In genomic region chr19:3444695-3445234, GRCh38 we compare ENCODE assay signal across 21 cellular contexts. TPM values are rescaled to one million over a fixed set of nuclear protein-coding genes. Genes with fewer than 3 reads are reported as not detected.
DNase-seq lines count a peak whose midpoint lies in the region; ATAC-seq, FAIRE-seq and TF ChIP-seq lines count a peak whose summit lies in the region.
"Had no signal": no experiment of that assay in that cellular context is flagged by ENCODE, and none has a peak within 500 bp of the region (broad histone marks: within the 10 kb centered on the region; RNA-seq: fewer than 3 reads in every experiment).

No MANE protein-coding gene starts in this region.

- H3K9me3 Mint-ChIP-seq in immature natural killer cell = no peaks in the 10 kb centered on the region
- H3K9me3 Mint-ChIP-seq: activated naive CD8-positive, alpha-beta T cell treated with anti-CD3 and anti-CD28 coated beads for 36 hours; activated T-helper 17 cell treated with anti-CD3 and anti-CD28 coated beads, Interleukin-2, amount 50 U/mL, for 72 hours; memory B cell had no signal

- peaks cover 31% of the 10 kb centered on the region for H3K79me2 ChIP-seq in K562 (ENCODE audit: control insufficient read depth, insufficient read depth, low read length)

- ATAC-seq in heart left ventricle = peak in 1 of 4 donors; percentile 1
- ATAC-seq in left ventricle myocardium superior = no peak
- ATAC-seq in K562 = no peak
- ATAC-seq: activated T-helper 17 cell treated with anti-CD3 and anti-CD28 coated beads, Interleukin-2, amount 50 U/mL, for 72 hours had no signal

- no peak overlapping the region for H2AFZ ChIP-seq in K562 (ENCODE audit: low read depth, low read length)

- H3K4me1 Mint-ChIP-seq in immature natural killer cell = peaks cover 13 to 15% of the 10 kb centered on the region in 2 donors
- H3K4me1 Mint-ChIP-seq: activated naive CD8-positive, alpha-beta T cell treated with anti-CD3 and anti-CD28 coated beads for 36 hours; activated T-helper 17 cell treated with anti-CD3 and anti-CD28 coated beads, Interleukin-2, amount 50 U/mL, for 72 hours; memory B cell had no signal

- WGBS in heart left ventricle, 4 donors = 52 to 63% (median 57%) methylated on average over 19 to 24 of the region's 24 CpGs
- 89% methylated on average over 23 of the region's 24 CpGs for WGBS in K562 (ENCODE audit: insufficient coverage, low coverage, missing lambda C conversion rate)
- 78 to 91% methylated on average over 24 of the region's 24 CpGs for WGBS in sigmoid colon, 2 donors

- TF ChIP-seq CTCF in heart left ventricle (IDR thresholded peaks at IDR 0.05) = no peak
- no peak for TF ChIP-seq CTCF in K562 (IDR thresholded peaks at IDR 0.05 in 2 of 3, conservative IDR thresholded peaks at IDR 0.05 in 1 of 3; ENCODE audit: insufficient read depth in 2 of 3, low read depth in 1 of 3, low read length in 3 of 3)
- no peak for TF ChIP-seq CTCF in sigmoid colon (IDR thresholded peaks at IDR 0.05)

- FAIRE-seq in K562 (lab: Jason Lieb, UNC) = no peak
- FAIRE-seq: keratinocyte had no signal

- peak overlapping the region in 7 of 12 donors; percentile 14 to 78 (median 47) for H3K27ac ChIP-seq in heart left ventricle
- H3K27ac ChIP-seq in K562 (ENCODE audit: extremely low read depth, low read depth, low read length) = no peak overlapping the region
- peak overlapping the region in 3 of 4 donors; percentile 56 to 92 (median 68) for H3K27ac ChIP-seq in sigmoid colon
- H3K27ac ChIP-seq: 22Rv1, neutrophil had no signal

- POLR2A ChIA-PET in K562 (lab: Yijun Ruan, JAX) = no interaction called here

- BruUV-seq in K562 (replicated peaks; lab: Mats Ljungman, UMichigan) = no TSS peak

- no peaks in the 10 kb centered on the region for H3K36me3 Mint-ChIP-seq in immature natural killer cell

- H3K27me3 ChIP-seq in heart left ventricle (no peaks in the 10 kb centered on the region), K562 (ENCODE audit: control insufficient read depth in 2 of 2, insufficient read depth in 2 of 2, low read length in 2 of 2) (no peaks in the 10 kb centered on the region), sigmoid colon (no peaks in the 10 kb centered on the region)
- H3K27me3 ChIP-seq: MG63, neutrophil had no signal

- CTCF ChIA-PET in K562 (lab: Yijun Ruan, JAX; ENCODE audit: low intra/inter-chr PET ratio) = no interaction called here

- H3K4me1 ChIP-seq in heart left ventricle = peaks cover 9 to 47% (median 32%) of the 10 kb centered on the region in 12 donors
- H3K4me1 ChIP-seq in K562 (replicated peaks in 1 of 2; ENCODE audit: control insufficient read depth in 2 of 2, insufficient read depth in 2 of 2, low read length in 2 of 2) = peaks cover 0 to 28% of the 10 kb centered on the region in 2 experiments; a peak in 2 of 5 replicates
- H3K4me1 ChIP-seq in sigmoid colon = peaks cover 0 to 57% (median 46%) of the 10 kb centered on the region in 4 donors
- H3K4me1 ChIP-seq: HAP-1 had no signal

- peak overlapping the region in 1 of 6 donors; percentile 82 for H3K27ac Mint-ChIP-seq in immature natural killer cell
- H3K27ac Mint-ChIP-seq: activated naive CD8-positive, alpha-beta T cell treated with anti-CD3 and anti-CD28 coated beads for 36 hours; activated T-helper 17 cell treated with anti-CD3 and anti-CD28 coated beads, Interleukin-2, amount 50 U/mL, for 72 hours; memory B cell had no signal

- no peak for DNase-seq in heart left ventricle
- DNase-seq in left ventricle myocardium superior = no peak
- DNase-seq in K562 (ENCODE audit: extremely low read depth in 1 of 4, low spot score in 3 of 4) = no peak
- no peak for DNase-seq in immature natural killer cell
- no peak for DNase-seq in sigmoid colon
- no peak for DNase-seq in DMS53 treated with DMSO at 0.1 percent for 48 hours (lab: John Stamatoyannopoulos, UW; ENCODE audit: unreplicated experiment)
- DNase-seq in NK-92 treated with Interleukin-12 subunit alpha and Interleukin-12 subunit beta, amount 100 ng/mL, for 24 hours (lab: John Stamatoyannopoulos, UW) = no peak
- no peak for DNase-seq in NCI-H510A (lab: John Stamatoyannopoulos, UW)
- DNase-seq: activated CD4-positive, alpha-beta T cell treated with anti-CD3 and anti-CD28 coated beads for 48 hours; activated naive CD8-positive, alpha-beta T cell treated with anti-CD3 and anti-CD28 coated beads for 36 hours; AML-193; MG63; NCI-H1436; NCI-H524 treated with DMSO at 0.1 percent for 48 hours had no signal

- intact Hi-C loops in heart left ventricle (cut with DNase I) = no loop called here
- intact Hi-C loops in left ventricle myocardium superior (cut with micrococcal nuclease) = no loop called here
- intact Hi-C loops in K562 (cut with micrococcal nuclease) = no loop called here
- intact Hi-C loops in sigmoid colon (cut with DNase I) = no loop called here

- in situ Hi-C loops in K562 (cut with MboI) = no loop called here

- H3K36me3 ChIP-seq in heart left ventricle (peaks cover 0 to 63% (median 42%) of the 10 kb centered on the region in 9 donors), K562 (ENCODE audit: control insufficient read depth, insufficient read depth, low read length) (peaks cover 87% of the 10 kb centered on the region; the same call in 2 of the 3 replicates), sigmoid colon (peaks cover 15 to 85% (median 43%) of the 10 kb centered on the region in 4 donors)

- H3K4me3 Mint-ChIP-seq in immature natural killer cell = peak overlapping the region in 3 of 5 donors; percentile 3 to 72 (median 49)
- H3K4me3 Mint-ChIP-seq: activated T-helper 17 cell treated with anti-CD3 and anti-CD28 coated beads, Interleukin-2, amount 50 U/mL, for 72 hours; memory B cell had no signal

- no peak overlapping the region for H3K4me2 ChIP-seq in K562 (ENCODE audit: insufficient read depth, low read length)

- no peak for TF ChIP-seq RAD21 in K562 (CRISPR knock-in tag; conservative IDR thresholded peaks at IDR 0.05 in 1 of 2, IDR thresholded peaks at IDR 0.05 in 1 of 2)

- TF ChIP-seq EP300 in K562 (IDR thresholded peaks at IDR 0.05; ENCODE audit: low read length) (no peak), sigmoid colon (IDR thresholded peaks at IDR 0.05) (no peak)

- H4K20me1 ChIP-seq in K562 (replicated peaks; ENCODE audit: control insufficient read depth, insufficient read depth, low read length) = peaks cover 5% of the 10 kb centered on the region

- H3K4me3 ChIP-seq in heart left ventricle (no peak overlapping the region), K562 (no peak overlapping the region), sigmoid colon (no peak overlapping the region)
- H3K4me3 ChIP-seq: HAP-1, MG63 had no signal

- H3K27me3 Mint-ChIP-seq in immature natural killer cell (ENCODE audit: low read depth in 3 of 3) = no peaks in the 10 kb centered on the region
- H3K27me3 Mint-ChIP-seq: activated naive CD8-positive, alpha-beta T cell treated with anti-CD3 and anti-CD28 coated beads for 36 hours; activated T-helper 17 cell treated with anti-CD3 and anti-CD28 coated beads, Interleukin-2, amount 50 U/mL, for 72 hours; memory B cell had no signal

- H3K9me3 ChIP-seq in heart left ventricle (no peaks in the 10 kb centered on the region), K562 (replicated peaks; ENCODE audit: control insufficient read depth, insufficient read depth, low read depth, low read length) (no peaks in the 10 kb centered on the region), sigmoid colon (no peaks in the 10 kb centered on the region)
- H3K9me3 ChIP-seq: HAP-1, MG63, neutrophil had no signal

- TF ChIP-seq POLR2A in heart left ventricle (IDR thresholded peaks at IDR 0.05) = no peak
- TF ChIP-seq POLR2A in K562 (conservative IDR thresholded peaks at IDR 0.05) = no peak
- no peak for TF ChIP-seq POLR2A in sigmoid colon (IDR thresholded peaks at IDR 0.05)

- no peaks in the 10 kb centered on the region for H3K9me1 ChIP-seq in K562 (ENCODE audit: control insufficient read depth, insufficient read depth, low read length)

- no peak overlapping the region for H3K9ac ChIP-seq in K562 (ENCODE audit: insufficient read depth in 1 of 2, low read depth in 2 of 2, low read length in 2 of 2)

RNA-seq across cellular contexts. Expression of gene SMIM24, which starts 35.6 kb away (rescaled TPM):
- total RNA-seq in heart left ventricle (not detected), left ventricle myocardium superior (not detected), K562 (2014; rRNA removed) (0.45 and 1.2 TPM in 2 replicates), K562 (2014; rRNA removed; fragmentation: Illumina TruSeq; extraction: Trizol) (0.73 and 1.1 TPM in 2 replicates), K562 (2015; rRNA removed; fragmentation: Illumina TruSeq; extraction: Trizol) (not detected in 2 replicates), K562 (2021) (1.1 and 1.4 TPM in 2 replicates), sigmoid colon (not detected)
- polyA plus RNA-seq in heart left ventricle (under 1 TPM in 1 of 2 donors, not detected in 1; 0.15 TPM), K562 (2011; rRNA removed) (12.3 and 12.9 TPM in 2 replicates), K562 (2014; fragmentation: Illumina TruSeq; extraction: Trizol) (2.9 and 3.0 TPM in 2 replicates), K562 (2014; fragmentation: Nextera tagmentation; extraction: Ambion mirVana) (1 to 10 TPM in 1 of 2 experiments, under 1 TPM in 1; 0.86 to 1.8 TPM), K562 (2014; rRNA removed) (0.77 and 1.6 TPM in 2 replicates), immature natural killer cell (1 to 10 TPM in 2 of 3 donors, not detected in 1; 1.5 to 2.1 TPM), sigmoid colon (10 to 100 TPM; 15.1 to 72.7 (median 30.3) TPM)
- 2.1 and 3.1 TPM in 2 replicates for total RNA-seq in K562 (2011; cell fraction: chromatin; rRNA removed; ENCODE audit: low replicate concordance)
- 3.2 and 3.8 TPM in 2 replicates for total RNA-seq in K562 (2011; cell fraction: nucleolus; rRNA removed)
- total RNA-seq in K562 (2011; cell fraction: nucleoplasm; rRNA removed) = 3.5 and 8.2 TPM in 2 replicates
- 9.2 and 18.1 TPM in 2 replicates for polyA plus RNA-seq in K562 (2011; cell fraction: cytosol; rRNA removed)
- 3.3 and 7.5 TPM in 2 replicates for polyA plus RNA-seq in K562 (2011; cell fraction: nucleus; rRNA removed)
- polyA plus RNA-seq in K562 (2012) = 2.3 and 5.3 TPM in 2 replicates
- polyA minus RNA-seq in K562 (2011; rRNA and poly(A)+ RNA removed) = 3.8 and 4.3 TPM in 2 replicates
- 2.2 and 5.2 TPM in 2 replicates for polyA minus RNA-seq in K562 (2011; cell fraction: cytosol; rRNA and poly(A)+ RNA removed)
- 1.7 TPM in 1 of 2 replicates, not detected in the other for polyA minus RNA-seq in K562 (2011; cell fraction: nucleus; rRNA and poly(A)+ RNA removed)
- total RNA-seq: urinary bladder had no signal
- polyA plus RNA-seq: keratinocyte, urinary bladder had no signal

RNA-seq across cellular contexts. Expression of gene SMIM44, which starts 38.5 kb away (rescaled TPM):
- total RNA-seq in heart left ventricle (not detected), left ventricle myocardium superior (not detected), K562 (2014; rRNA removed) (not detected in 2 replicates), K562 (2014; rRNA removed; fragmentation: Illumina TruSeq; extraction: Trizol) (not detected in 2 replicates), K562 (2015; rRNA removed; fragmentation: Illumina TruSeq; extraction: Trizol) (not detected in 2 replicates), K562 (2021) (not detected in 2 replicates), sigmoid colon (not detected)
- polyA plus RNA-seq in heart left ventricle (not detected), K562 (2011; rRNA removed) (not detected in 2 replicates), K562 (2014; fragmentation: Illumina TruSeq; extraction: Trizol) (not detected in 2 replicates), K562 (2014; fragmentation: Nextera tagmentation; extraction: Ambion mirVana) (not detected), K562 (2014; rRNA removed) (not detected in 2 replicates), immature natural killer cell (not detected), sigmoid colon (1 to 10 TPM in 1 of 3 donors, not detected in 2; 2.9 TPM)
- not detected in 2 replicates for total RNA-seq in K562 (2011; cell fraction: chromatin; rRNA removed; ENCODE audit: low replicate concordance)
- not detected in 2 replicates for total RNA-seq in K562 (2011; cell fraction: nucleolus; rRNA removed)
- not detected in 2 replicates for total RNA-seq in K562 (2011; cell fraction: nucleoplasm; rRNA removed)
- polyA plus RNA-seq in K562 (2011; cell fraction: cytosol; rRNA removed) = not detected in 2 replicates
- not detected in 2 replicates for polyA plus RNA-seq in K562 (2011; cell fraction: nucleus; rRNA removed)
- not detected in 2 replicates for polyA plus RNA-seq in K562 (2012)
- not detected in 2 replicates for polyA minus RNA-seq in K562 (2011; rRNA and poly(A)+ RNA removed)
- not detected in 2 replicates for polyA minus RNA-seq in K562 (2011; cell fraction: cytosol; rRNA and poly(A)+ RNA removed)
- polyA minus RNA-seq in K562 (2011; cell fraction: nucleus; rRNA and poly(A)+ RNA removed) = not detected in 2 replicates
- total RNA-seq: activated naive CD8-positive, alpha-beta T cell treated with anti-CD3 and anti-CD28 coated beads for 36 hours; activated T-helper 17 cell treated with anti-CD3 and anti-CD28 coated beads, Interleukin-2, amount 50 U/mL, for 72 hours; urinary bladder had no signal
- polyA plus RNA-seq: keratinocyte, urinary bladder had no signal

RNA-seq across cellular contexts. Expression of gene DOHH, which starts 55.7 kb away (rescaled TPM):
- total RNA-seq in heart left ventricle (10 to 100 TPM in 5 of 9 donors, 1 to 10 TPM in 4; 7.4 to 32.3 (median 10.1) TPM), left ventricle myocardium superior (11.0 TPM), K562 (2014; rRNA removed) (47.2 and 58.7 TPM in 2 replicates), K562 (2014; rRNA removed; fragmentation: Illumina TruSeq; extraction: Trizol) (1.1 and 1.8 TPM in 2 replicates), K562 (2015; rRNA removed; fragmentation: Illumina TruSeq; extraction: Trizol) (10.4 and 10.6 TPM in 2 replicates), K562 (2021) (21.4 and 31.0 TPM in 2 replicates), sigmoid colon (10 to 100 TPM; 11.7 to 18.1 (median 17.0) TPM)
- polyA plus RNA-seq in heart left ventricle (10 to 100 TPM; 17.9 to 34.3 TPM), K562 (2011; rRNA removed) (5.1 and 6.3 TPM in 2 replicates), K562 (2014; fragmentation: Illumina TruSeq; extraction: Trizol) (1.2 and 8.2 TPM in 2 replicates), K562 (2014; fragmentation: Nextera tagmentation; extraction: Ambion mirVana) (under 1 TPM; 0.14 to 0.15 TPM), K562 (2014; rRNA removed) (31.2 and 32.8 TPM in 2 replicates), immature natural killer cell (10 to 100 TPM in 1 of 3 donors, 1 to 10 TPM in 2; 6.8 to 18.4 (median 9.1) TPM), sigmoid colon (10 to 100 TPM in 1 of 3 donors, 1 to 10 TPM in 2; 7.2 to 22.5 (median 7.2) TPM)
- total RNA-seq in K562 (2011; cell fraction: chromatin; rRNA removed; ENCODE audit: low replicate concordance) = 1.7 and 7.3 TPM in 2 replicates
- 15.4 and 16.5 TPM in 2 replicates for total RNA-seq in K562 (2011; cell fraction: nucleolus; rRNA removed)
- 6.7 and 6.9 TPM in 2 replicates for total RNA-seq in K562 (2011; cell fraction: nucleoplasm; rRNA removed)
- polyA plus RNA-seq in K562 (2011; cell fraction: cytosol; rRNA removed) = 7.6 and 28.6 TPM in 2 replicates
- 4.8 and 12.7 TPM in 2 replicates for polyA plus RNA-seq in K562 (2011; cell fraction: nucleus; rRNA removed)
- 15.9 and 28.3 TPM in 2 replicates for polyA plus RNA-seq in K562 (2012)
- polyA minus RNA-seq in K562 (2011; rRNA and poly(A)+ RNA removed) = 1.1 and 2.0 TPM in 2 replicates
- polyA minus RNA-seq in K562 (2011; cell fraction: cytosol; rRNA and poly(A)+ RNA removed) = 10.9 and 15.2 TPM in 2 replicates
- 5.5 and 6.3 TPM in 2 replicates for polyA minus RNA-seq in K562 (2011; cell fraction: nucleus; rRNA and poly(A)+ RNA removed)
